ENCODE assay signal across 8 cellular contexts in the genomic region with DNA sequence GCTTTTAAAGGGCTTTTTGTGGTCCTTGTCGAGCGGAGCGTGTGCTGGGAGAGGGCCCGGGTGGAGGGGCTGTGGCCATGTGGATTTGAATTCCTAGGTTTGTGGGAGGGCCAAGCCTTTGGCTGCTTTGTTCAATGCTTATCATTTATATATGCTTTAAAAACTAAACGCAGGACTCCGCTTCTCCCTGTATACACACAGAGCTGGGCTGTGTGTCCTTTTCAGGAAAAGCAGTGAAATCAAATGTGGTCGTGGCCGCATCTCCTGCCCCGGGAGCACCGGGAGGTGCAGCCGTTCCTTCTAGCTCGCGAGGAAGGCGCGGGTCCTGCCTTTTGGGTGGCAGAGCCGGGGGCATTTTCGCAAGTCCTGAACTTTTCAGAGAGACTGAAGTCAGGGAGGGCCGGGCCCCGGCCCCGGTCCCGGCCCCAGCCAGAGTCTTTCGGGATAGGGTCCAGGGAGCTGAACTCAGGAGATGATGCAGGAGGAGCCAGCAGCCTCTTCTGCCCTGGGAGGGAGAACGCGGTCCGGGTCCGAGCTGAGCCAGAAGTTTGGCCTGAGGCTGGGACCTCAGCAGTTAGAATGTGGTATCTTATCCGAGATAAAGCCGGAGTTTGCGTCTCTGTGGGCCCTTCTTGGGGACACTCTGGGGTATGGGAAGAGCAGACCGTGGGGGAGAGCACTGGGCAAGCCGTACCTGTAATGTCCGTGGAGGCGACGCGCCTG.
DNase-seq lines count a peak whose midpoint lies in the region; ATAC-seq, FAIRE-seq and TF ChIP-seq lines count a peak whose summit lies in the region.

No MANE protein-coding gene starts in this region.

- H3K4me1 ChIP-seq in A549 (peaks cover 23% of the 10 kb centered on the region), colonic mucosa (peaks cover 9% of the 10 kb centered on the region), thyroid gland (peaks cover 0 to 20% of the 10 kb centered on the region in 2 donors)

- DNase-seq in A549 (ENCODE audit: low read depth in 1 of 2, low spot score in 1 of 2) (peak in 1 of 2 experiments; percentile 35), colonic mucosa (peak; percentile 30), lung microvascular endothelial cell (ENCODE audit: low read depth in 2 of 2) (peak; percentile 26 to 49), thyroid gland (peak; percentile 21 to 24), HuH-7 (ENCODE audit: low spot score) (no peak)

- POLR2A ChIA-PET in A549 (lab: Yijun Ruan, JAX) = interaction anchor here (1.1 to 1.4 kb wide), 2 partner anchors 17 to 76 kb away, joined by 4 to 5 read pairs; no protein-coding TSS in a partner anchor

- 0 out of 2 replicates have a peak, but pooled peaks cover 8% of the 10 kb centered on the region for H3F3A ChIP-seq in SU-DHL-6 (ENCODE audit: insufficient read depth)

- no peaks in the 10 kb centered on the region for H3K27me3 ChIP-seq in SU-DHL-6 (ENCODE audit: low read length)
- H3K27me3 ChIP-seq in colonic mucosa = peaks cover 12% of the 10 kb centered on the region
- no peaks in the 10 kb centered on the region for H3K27me3 ChIP-seq in thyroid gland

- TF ChIP-seq POLR2A in A549 (IDR thresholded peaks at IDR 0.05; ENCODE audit: low read length) (no peak), thyroid gland (IDR thresholded peaks at IDR 0.05) (no peak)

- no peak for TF ChIP-seq CTCF in A549 (IDR thresholded peaks at IDR 0.05)
- no peak for TF ChIP-seq CTCF in SU-DHL-6 (IDR thresholded peaks at IDR 0.05; ENCODE audit: insufficient read depth, low read length, poor library complexity, severe bottlenecking)
- TF ChIP-seq CTCF in colonic mucosa (IDR thresholded peaks at IDR 0.05) = no peak
- TF ChIP-seq CTCF in thyroid gland (IDR thresholded peaks at IDR 0.05) = no peak

- no peaks in the 10 kb centered on the region for H3K9me2 ChIP-seq in SU-DHL-6 (replicated peaks; ENCODE audit: insufficient read depth, low read length)

- CTCF ChIA-PET in A549 (lab: Yijun Ruan, JAX) = interaction anchor here (0.9 to 20.5 kb wide), 2 partner anchors 9 to 142 kb away, joined by 3 to 343 read pairs; no protein-coding TSS in a partner anchor

- H3K36me3 ChIP-seq in SU-DHL-6 (ENCODE audit: low read length) (peaks cover 12% of the 10 kb centered on the region; the same call in 1 of the 2 replicates), colonic mucosa (no peaks in the 10 kb centered on the region), thyroid gland (no peaks in the 10 kb centered on the region)

- H3K4me3 ChIP-seq in A549 (peak overlapping the region; percentile 88), SU-DHL-6 (ENCODE audit: insufficient read depth, low read length, poor library complexity, severe bottlenecking) (peak overlapping the region; percentile 89), colonic mucosa (peak overlapping the region; percentile 63), thyroid gland (replicated peaks in 1 of 3) (peak overlapping the region; percentile 25 to 58 (median 48))

- TF ChIP-seq EP300 in A549 (IDR thresholded peaks at IDR 0.05) = no peak

- peaks cover 7% of the 10 kb centered on the region for H4K20me1 ChIP-seq in SU-DHL-6 (ENCODE audit: low read depth, low read length)

- H3K9ac ChIP-seq in SU-DHL-6 (ENCODE audit: low read length) (peak overlapping the region; percentile 94), colonic mucosa (ENCODE audit: low read depth in 2 of 2, low read length in 2 of 2) (peak overlapping the region; percentile 70 to 78)

- H2AFZ ChIP-seq in SU-DHL-6 (ENCODE audit: low read depth, low read length, severe bottlenecking) = no peak overlapping the region

- ATAC-seq in A549 (peak; percentile 62 to 75), GM18867 (IDR thresholded peaks at IDR 0.05; ENCODE audit: unreplicated experiment) (peak; percentile 7), HG03139 (IDR thresholded peaks at IDR 0.05; ENCODE audit: unreplicated experiment) (peak; percentile 1)

- intact Hi-C loops in colonic mucosa (cut with DNase I) (no loop called here), thyroid gland (cut with DNase I) (no loop called here)

- H3K79me2 ChIP-seq in SU-DHL-6 (ENCODE audit: insufficient read depth, low read length) = peaks cover 56% of the 10 kb centered on the region

- H3K4me2 ChIP-seq in A549 (peak overlapping the region; percentile 94), SU-DHL-6 (ENCODE audit: low read depth, low read length, poor library complexity, severe bottlenecking) (peak overlapping the region; percentile 95)

- H3K9me3 ChIP-seq in A549 (no peaks in the 10 kb centered on the region), SU-DHL-6 (ENCODE audit: insufficient read depth, low read length) (no peaks in the 10 kb centered on the region), colonic mucosa (no peaks in the 10 kb centered on the region), thyroid gland (no peaks in the 10 kb centered on the region)

- TF ChIP-seq RAD21 in A549 (conservative IDR thresholded peaks at IDR 0.05 in 1 of 2, IDR thresholded peaks at IDR 0.05 in 1 of 2) = no peak

- 3% methylated on average over 22 of the region's 35 CpGs for WGBS in A549 (ENCODE audit: missing lambda C conversion rate)
- WGBS in thyroid gland, 2 donors = 0 to 5% methylated on average over 19 to 35 of the region's 35 CpGs

- FAIRE-seq in A549 (lab: Jason Lieb, UNC) = no peak

- H3K27ac ChIP-seq in A549 (peak overlapping the region; percentile 86 to 97), SU-DHL-6 (ENCODE audit: low read depth, low read length) (peak overlapping the region; percentile 72), colonic mucosa (peak overlapping the region; percentile 74), thyroid gland (peak overlapping the region in 2 of 3 donors; percentile 62 to 72)

TF ChIP-seq in A549, 52 proteins besides CTCF, POLR2A, EP300 and RAD21:
- no peak for TF ChIP-seq EHF (CRISPR knock-in tag; IDR thresholded peaks at IDR 0.05)

Comparison
In these comparisons a context has a peak if more than half of its experiments do, and no peak if none do; other contexts are left out.
1. ATAC-seq: peak in every context shown above with its lines; median percentile 68 in A549; 7 in GM18867; 1 in HG03139.